Comparison of ENCODE assay signal across 19 cellular contexts in the genomic region with DNA sequence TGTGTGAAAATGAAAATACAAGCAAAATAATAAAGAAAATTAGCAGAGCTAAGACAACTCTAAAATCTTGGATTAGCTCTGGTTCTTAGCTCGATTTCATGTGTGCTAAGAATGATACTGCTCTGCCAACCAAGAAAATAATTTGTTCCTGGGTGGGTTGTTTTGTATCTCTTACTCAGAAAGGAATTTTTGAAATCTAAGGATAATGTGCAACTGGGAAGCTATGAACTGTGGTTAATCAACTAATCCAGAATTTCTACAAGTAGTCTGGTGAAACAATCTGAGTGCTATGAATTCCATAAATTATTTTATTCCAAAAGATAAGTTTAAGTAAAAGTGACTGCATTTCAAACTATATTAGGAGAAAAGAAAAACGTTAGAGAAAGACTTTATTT.
DNase-seq lines count a peak whose midpoint lies in the region; ATAC-seq, FAIRE-seq and TF ChIP-seq lines count a peak whose summit lies in the region.
"Had no signal": no experiment of that assay in that cellular context is flagged by ENCODE, and none has a peak within 500 bp of the region (broad histone marks: within the 10 kb centered on the region; RNA-seq: fewer than 3 reads in every experiment).

No MANE protein-coding gene starts in this region.

- no peak overlapping the region for H2AFZ ChIP-seq in astrocyte (ENCODE audit: low read depth, low read length)
- H2AFZ ChIP-seq: GM23248 had no signal

- H3K36me3 Mint-ChIP-seq in astrocyte (ENCODE audit: low read depth, unreplicated experiment) (no peaks in the 10 kb centered on the region), glutamatergic neuron (ENCODE audit: unreplicated experiment) (peaks cover 13% of the 10 kb centered on the region)

- H3K4me2 ChIP-seq in astrocyte (ENCODE audit: low read length), result no peak overlapping the region

- no peaks in the 10 kb centered on the region for H4K20me1 ChIP-seq in astrocyte (ENCODE audit: insufficient read depth, low read length)

- H3K9me3 Mint-ChIP-seq in astrocyte (ENCODE audit: unreplicated experiment) (no peaks in the 10 kb centered on the region), glutamatergic neuron (ENCODE audit: unreplicated experiment) (peaks cover 2% of the 10 kb centered on the region)

- no peak for TF ChIP-seq CTCF in astrocyte (IDR thresholded peaks at IDR 0.05; ENCODE audit: insufficient read depth, low read depth, low read length)
- TF ChIP-seq CTCF in fibroblast of the aortic adventitia (IDR thresholded peaks at IDR 0.05; ENCODE audit: insufficient read depth, low read length), result no peak
- no peak for TF ChIP-seq CTCF in glutamatergic neuron (IDR thresholded peaks at IDR 0.05; ENCODE audit: partially characterized antibody, unreplicated experiment)

- H3K4me1 Mint-ChIP-seq in astrocyte (ENCODE audit: low read depth, unreplicated experiment) (no peaks in the 10 kb centered on the region), glutamatergic neuron (ENCODE audit: low read depth, unreplicated experiment) (peaks cover 8% of the 10 kb centered on the region)
- H3K4me1 Mint-ChIP-seq: B cell had no signal

- H3K9me3 ChIP-seq in astrocyte (ENCODE audit: insufficient read depth, low read depth, low read length), result no peaks in the 10 kb centered on the region

- DNase-seq in AG08395 (ENCODE audit: low spot score), result peak; percentile 4
- DNase-seq in GM04503 (ENCODE audit: low read depth), result peak; percentile 5
- DNase-seq in astrocyte (ENCODE audit: low read depth), result peak; percentile 3
- peak; percentile 10 for DNase-seq in fibroblast of the aortic adventitia (ENCODE audit: low read depth)
- DNase-seq in glutamatergic neuron, result no peak
- DNase-seq in HK-2 (ENCODE audit: unreplicated experiment), result no peak
- no peak for DNase-seq in putamen (ENCODE audit: low spot score)
- DNase-seq: C1 segment of cervical spinal cord; CD4-positive, alpha-beta memory T cell; DMS153; DMS79 treated with DMSO at 0.1 percent for 48 hours; GDM1 had no signal

- FAIRE-seq in astrocyte (lab: Jason Lieb, UNC), result no peak
- FAIRE-seq: D721Med, H54, HepG2 had no signal

- H3K4me3 Mint-ChIP-seq in astrocyte (ENCODE audit: unreplicated experiment) (no peak overlapping the region), glutamatergic neuron (ENCODE audit: unreplicated experiment) (no peak overlapping the region)
- H3K4me3 Mint-ChIP-seq: B cell; CD4-positive, alpha-beta memory T cell had no signal

- H3K9ac ChIP-seq in astrocyte (ENCODE audit: low read length), result no peak overlapping the region
- H3K9ac ChIP-seq: GM23248 had no signal

- ATAC-seq in GM18873 (IDR thresholded peaks at IDR 0.05; ENCODE audit: low FRiP score, unreplicated experiment), result no peak

- H3K27me3 ChIP-seq in astrocyte (ENCODE audit: insufficient read depth, low read length), result no peaks in the 10 kb centered on the region

- H3K27ac ChIP-seq in astrocyte (ENCODE audit: low read depth, low read length), result no peak overlapping the region
- H3K27ac ChIP-seq: 22Rv1, GM23248 had no signal

- H3K4me1 ChIP-seq in astrocyte (ENCODE audit: insufficient read depth, low read length), result no peaks in the 10 kb centered on the region

- no peak overlapping the region for H3K4me3 ChIP-seq in astrocyte (ENCODE audit: insufficient read depth, low read depth, low read length)
- H3K4me3 ChIP-seq in fibroblast of the aortic adventitia (ENCODE audit: low read depth, low read length), result no peak overlapping the region
- H3K4me3 ChIP-seq: GM23248 had no signal

- H3K27me3 Mint-ChIP-seq in astrocyte (ENCODE audit: low read depth, unreplicated experiment) (no peaks in the 10 kb centered on the region), glutamatergic neuron (ENCODE audit: unreplicated experiment) (no peaks in the 10 kb centered on the region)
- H3K27me3 Mint-ChIP-seq: B cell; CD4-positive, alpha-beta memory T cell had no signal

- H3K79me2 ChIP-seq in astrocyte (ENCODE audit: insufficient read depth, low read length), result no peaks in the 10 kb centered on the region

- no peaks in the 10 kb centered on the region for H3K36me3 ChIP-seq in astrocyte (ENCODE audit: insufficient read depth, low read length)

- H3K27ac Mint-ChIP-seq in astrocyte (ENCODE audit: unreplicated experiment) (no peak overlapping the region), glutamatergic neuron (ENCODE audit: unreplicated experiment) (no peak overlapping the region)
- H3K27ac Mint-ChIP-seq: B cell; CD4-positive, alpha-beta memory T cell had no signal

Comparison
In these comparisons a context has a peak if more than half of its experiments do, and no peak if none do; other contexts are left out.
1. DNase-seq: peak in AG08395 (single experiment), GM04503 (single experiment), astrocyte (single experiment) and fibroblast of the aortic adventitia (single experiment); none in glutamatergic neuron (single experiment), HK-2 (single experiment) and putamen (single experiment).